ENCODE assay signal across 1 cellular context in genomic region chr16:48385272-48385953, GRCh38.
TF ChIP-seq lines count a peak whose summit lies in the region.

Gene SIAH1 (minus strand): TSS chr16:48385413. CDS start chr16:48362428, 22,985 bp downstream.

TF ChIP-seq in HepG2, 621 proteins besides CTCF, POLR2A, EP300 and RAD21 (continued from another document and continues in another):
- TF ChIP-seq CENPBD1 (CRISPR knock-in tag; IDR thresholded peaks at IDR 0.05; ENCODE audit: borderline replicate concordance, low read depth), result no peak; the same call in 1 of the 2 replicates
- TF ChIP-seq PLRG1 (conservative IDR thresholded peaks at IDR 0.05), result no peak
- TF ChIP-seq ZNF501 (CRISPR knock-in tag; IDR thresholded peaks at IDR 0.05), result peak; percentile 87; the same call in 1 of the 2 replicates
- no peak for TF ChIP-seq KLF13 (CRISPR knock-in tag; IDR thresholded peaks at IDR 0.05)
- TF ChIP-seq ZBTB44 (CRISPR knock-in tag; IDR thresholded peaks at IDR 0.05), result no peak
- TF ChIP-seq GTF2F1 (IDR thresholded peaks at IDR 0.05; ENCODE audit: low read length), result no peak
- TF ChIP-seq SRSF9 (IDR thresholded peaks at IDR 0.05; ENCODE audit: borderline replicate concordance, insufficient read depth, low read depth, low read length, poor library complexity, severe bottlenecking), result no peak
- TF ChIP-seq ATF5 (CRISPR knock-in tag; IDR thresholded peaks at IDR 0.05; ENCODE audit: low read depth), result no peak
- TF ChIP-seq, protein P1, sequence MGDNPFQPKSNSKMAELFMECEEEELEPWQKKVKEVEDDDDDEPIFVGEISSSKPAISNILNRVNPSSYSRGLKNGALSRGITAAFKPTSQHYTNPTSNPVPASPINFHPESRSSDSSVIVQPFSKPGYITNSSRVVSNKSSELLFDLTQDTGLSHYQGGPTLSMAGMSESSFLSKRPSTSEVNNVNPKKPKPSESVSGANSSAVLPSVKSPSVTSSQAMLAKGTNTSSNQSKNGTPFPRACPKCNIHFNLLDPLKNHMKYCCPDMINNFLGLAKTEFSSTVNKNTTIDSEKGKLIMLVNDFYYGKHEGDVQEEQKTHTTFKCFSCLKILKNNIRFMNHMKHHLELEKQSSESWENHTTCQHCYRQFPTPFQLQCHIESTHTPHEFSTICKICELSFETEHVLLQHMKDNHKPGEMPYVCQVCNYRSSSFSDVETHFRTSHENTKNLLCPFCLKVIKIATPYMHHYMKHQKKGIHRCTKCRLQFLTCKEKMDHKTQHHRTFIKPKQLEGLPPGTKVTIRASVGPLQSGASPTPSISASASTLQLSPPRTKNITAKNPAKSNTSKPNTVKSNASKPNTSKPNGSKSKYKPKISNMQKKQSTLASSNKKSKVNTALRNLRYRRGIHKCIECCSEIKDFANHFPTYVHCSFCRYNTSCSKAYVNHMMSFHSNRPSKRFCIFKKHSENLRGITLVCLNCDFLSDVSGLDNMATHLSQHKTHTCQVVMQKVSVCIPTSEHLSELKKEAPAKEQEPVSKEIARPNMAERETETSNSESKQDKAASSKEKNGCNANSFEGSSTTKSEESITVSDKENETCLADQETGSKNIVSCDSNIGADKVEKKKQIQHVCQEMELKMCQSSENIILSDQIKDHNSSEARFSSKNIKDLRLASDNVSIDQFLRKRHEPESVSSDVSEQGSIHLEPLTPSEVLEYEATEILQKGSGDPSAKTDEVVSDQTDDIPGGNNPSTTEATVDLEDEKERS (CRISPR knock-in tag; IDR thresholded peaks at IDR 0.05), result no peak
- TF ChIP-seq ZSCAN20 (CRISPR knock-in tag; IDR thresholded peaks at IDR 0.05; ENCODE audit: borderline replicate concordance), result peak; percentile 92
- no peak for TF ChIP-seq SMC3 (IDR thresholded peaks at IDR 0.05; ENCODE audit: low read length)
- peak; percentile 83 for TF ChIP-seq TAF1 (CRISPR knock-in tag; IDR thresholded peaks at IDR 0.05)
- no peak for TF ChIP-seq NCOR1 (IDR thresholded peaks at IDR 0.05; ENCODE audit: borderline replicate concordance, low read length)
- no peak for TF ChIP-seq ZNF652 (CRISPR knock-in tag; IDR thresholded peaks at IDR 0.05; ENCODE audit: borderline replicate concordance, low read depth)
- TF ChIP-seq ZNF318 (CRISPR knock-in tag; IDR thresholded peaks at IDR 0.05), result no peak; the same call in 1 of the 2 replicates
- TF ChIP-seq RNF219 (CRISPR knock-in tag; IDR thresholded peaks at IDR 0.05), result no peak; the same call in 1 of the 2 replicates
- no peak; the same call in 1 of the 2 replicates for TF ChIP-seq CSRNP2 (CRISPR knock-in tag; conservative IDR thresholded peaks at IDR 0.05; ENCODE audit: low read depth)
- peak; percentile 96 for TF ChIP-seq HNRNPLL (IDR thresholded peaks at IDR 0.05; ENCODE audit: low read depth, low read length, poor library complexity, severe bottlenecking)
- TF ChIP-seq FIP1L1 (IDR thresholded peaks at IDR 0.05; ENCODE audit: borderline replicate concordance, insufficient read depth, low read depth, low read length), result no peak
- peak; percentile 30; the same call in 1 of the 2 replicates for TF ChIP-seq ZHX2 (IDR thresholded peaks at IDR 0.05; ENCODE audit: low read depth)
- TF ChIP-seq ZHX2 (CRISPR knock-in tag; IDR thresholded peaks at IDR 0.05; ENCODE audit: borderline replicate concordance), result no peak
- TF ChIP-seq ZNF75D (CRISPR knock-in tag; IDR thresholded peaks at IDR 0.05; ENCODE audit: borderline replicate concordance), result no peak
- TF ChIP-seq SUZ12 (IDR thresholded peaks at IDR 0.05; ENCODE audit: low read depth, low read length), result no peak
- TF ChIP-seq SIN3A (IDR thresholded peaks at IDR 0.05; ENCODE audit: borderline replicate concordance, low read depth, low read length), result no peak
- TF ChIP-seq EED (CRISPR knock-in tag; IDR thresholded peaks at IDR 0.05), result 0 out of 2 replicates have a peak, but pooled peaks have one; percentile 10
